1 cellular context compared by ENCODE assay signal in the genomic region with DNA sequence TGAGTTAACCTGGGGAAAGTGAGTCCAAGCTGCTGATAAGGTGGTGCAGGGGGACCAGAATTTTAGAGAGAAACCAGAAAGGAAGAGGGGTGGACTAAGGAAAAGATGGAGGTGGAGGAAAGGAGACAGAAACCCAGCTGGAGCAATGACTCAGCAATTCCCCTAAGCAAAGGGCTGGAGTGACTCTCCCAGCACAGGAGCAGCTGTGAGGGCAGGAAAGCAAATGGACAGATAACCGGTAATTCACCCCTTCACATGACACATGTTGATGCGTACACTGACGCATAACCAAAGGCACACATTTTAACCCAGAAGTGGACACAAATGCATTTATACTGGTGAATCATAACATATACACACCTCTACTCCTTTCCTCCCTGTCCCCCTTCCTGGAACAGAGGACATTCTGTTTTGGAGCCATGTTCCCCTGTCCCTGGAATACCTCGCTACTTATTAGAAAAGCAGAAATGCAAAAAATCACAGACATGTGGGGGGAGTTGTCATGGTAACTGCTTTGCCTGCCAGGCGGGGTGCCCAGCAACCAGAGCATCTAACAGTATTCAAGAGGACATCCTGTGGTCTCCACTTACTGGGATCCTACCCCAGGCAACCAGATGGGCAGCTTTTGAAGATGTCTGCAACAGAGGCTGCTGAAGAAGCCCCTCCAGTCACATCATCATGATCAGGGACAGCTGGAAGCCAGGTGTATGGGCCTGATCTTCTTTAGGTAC.
TF ChIP-seq lines count a peak whose summit lies in the region.

No MANE protein-coding gene starts in this region.

TF ChIP-seq in GM23338, 12 proteins besides CTCF, POLR2A, EP300 and RAD21 (continued from another document):
- TF ChIP-seq, protein P1, sequence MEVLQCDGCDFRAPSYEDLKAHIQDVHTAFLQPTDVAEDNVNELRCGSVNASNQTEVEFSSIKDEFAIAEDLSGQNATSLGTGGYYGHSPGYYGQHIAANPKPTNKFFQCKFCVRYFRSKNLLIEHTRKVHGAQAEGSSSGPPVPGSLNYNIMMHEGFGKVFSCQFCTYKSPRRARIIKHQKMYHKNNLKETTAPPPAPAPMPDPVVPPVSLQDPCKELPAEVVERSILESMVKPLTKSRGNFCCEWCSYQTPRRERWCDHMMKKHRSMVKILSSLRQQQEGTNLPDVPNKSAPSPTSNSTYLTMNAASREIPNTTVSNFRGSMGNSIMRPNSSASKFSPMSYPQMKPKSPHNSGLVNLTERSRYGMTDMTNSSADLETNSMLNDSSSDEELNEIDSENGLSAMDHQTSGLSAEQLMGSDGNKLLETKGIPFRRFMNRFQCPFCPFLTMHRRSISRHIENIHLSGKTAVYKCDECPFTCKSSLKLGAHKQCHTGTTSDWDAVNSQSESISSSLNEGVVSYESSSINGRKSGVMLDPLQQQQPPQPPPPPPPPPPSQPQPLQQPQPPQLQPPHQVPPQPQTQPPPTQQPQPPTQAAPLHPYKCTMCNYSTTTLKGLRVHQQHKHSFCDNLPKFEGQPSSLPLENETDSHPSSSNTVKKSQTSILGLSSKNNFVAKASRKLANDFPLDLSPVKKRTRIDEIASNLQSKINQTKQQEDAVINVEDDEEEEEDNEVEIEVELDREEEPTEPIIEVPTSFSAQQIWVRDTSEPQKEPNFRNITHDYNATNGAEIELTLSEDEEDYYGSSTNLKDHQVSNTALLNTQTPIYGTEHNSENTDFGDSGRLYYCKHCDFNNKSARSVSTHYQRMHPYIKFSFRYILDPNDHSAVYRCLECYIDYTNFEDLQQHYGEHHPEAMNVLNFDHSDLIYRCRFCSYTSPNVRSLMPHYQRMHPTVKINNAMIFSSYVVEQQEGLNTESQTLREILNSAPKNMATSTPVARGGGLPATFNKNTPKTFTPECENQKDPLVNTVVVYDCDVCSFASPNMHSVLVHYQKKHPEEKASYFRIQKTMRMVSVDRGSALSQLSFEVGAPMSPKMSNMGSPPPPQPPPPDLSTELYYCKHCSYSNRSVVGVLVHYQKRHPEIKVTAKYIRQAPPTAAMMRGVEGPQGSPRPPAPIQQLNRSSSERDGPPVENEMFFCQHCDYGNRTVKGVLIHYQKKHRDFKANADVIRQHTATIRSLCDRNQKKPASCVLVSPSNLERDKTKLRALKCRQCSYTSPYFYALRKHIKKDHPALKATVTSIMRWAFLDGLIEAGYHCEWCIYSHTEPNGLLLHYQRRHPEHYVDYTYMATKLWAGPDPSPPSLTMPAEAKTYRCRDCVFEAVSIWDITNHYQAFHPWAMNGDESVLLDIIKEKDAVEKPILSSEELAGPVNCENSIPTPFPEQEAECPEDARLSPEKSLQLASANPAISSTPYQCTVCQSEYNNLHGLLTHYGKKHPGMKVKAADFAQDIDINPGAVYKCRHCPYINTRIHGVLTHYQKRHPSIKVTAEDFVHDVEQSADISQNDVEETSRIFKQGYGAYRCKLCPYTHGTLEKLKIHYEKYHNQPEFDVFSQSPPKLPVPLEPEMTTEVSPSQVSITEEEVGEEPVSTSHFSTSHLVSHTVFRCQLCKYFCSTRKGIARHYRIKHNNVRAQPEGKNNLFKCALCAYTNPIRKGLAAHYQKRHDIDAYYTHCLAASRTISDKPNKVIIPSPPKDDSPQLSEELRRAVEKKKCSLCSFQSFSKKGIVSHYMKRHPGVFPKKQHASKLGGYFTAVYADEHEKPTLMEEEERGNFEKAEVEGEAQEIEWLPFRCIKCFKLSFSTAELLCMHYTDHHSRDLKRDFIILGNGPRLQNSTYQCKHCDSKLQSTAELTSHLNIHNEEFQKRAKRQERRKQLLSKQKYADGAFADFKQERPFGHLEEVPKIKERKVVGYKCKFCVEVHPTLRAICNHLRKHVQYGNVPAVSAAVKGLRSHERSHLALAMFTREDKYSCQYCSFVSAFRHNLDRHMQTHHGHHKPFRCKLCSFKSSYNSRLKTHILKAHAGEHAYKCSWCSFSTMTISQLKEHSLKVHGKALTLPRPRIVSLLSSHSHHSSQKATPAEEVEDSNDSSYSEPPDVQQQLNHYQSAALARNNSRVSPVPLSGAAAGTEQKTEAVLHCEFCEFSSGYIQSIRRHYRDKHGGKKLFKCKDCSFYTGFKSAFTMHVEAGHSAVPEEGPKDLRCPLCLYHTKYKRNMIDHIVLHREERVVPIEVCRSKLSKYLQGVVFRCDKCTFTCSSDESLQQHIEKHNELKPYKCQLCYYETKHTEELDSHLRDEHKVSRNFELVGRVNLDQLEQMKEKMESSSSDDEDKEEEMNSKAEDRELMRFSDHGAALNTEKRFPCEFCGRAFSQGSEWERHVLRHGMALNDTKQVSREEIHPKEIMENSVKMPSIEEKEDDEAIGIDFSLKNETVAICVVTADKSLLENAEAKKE (CRISPR knock-in tag; IDR thresholded peaks at IDR 0.05) = no peak
- TF ChIP-seq NANOG (IDR thresholded peaks at IDR 0.05; ENCODE audit: borderline replicate concordance) = no peak
- no peak for TF ChIP-seq POLR2AphosphoS5 (IDR thresholded peaks at IDR 0.05; ENCODE audit: low read depth)
- no peak for TF ChIP-seq JUNB (IDR thresholded peaks at IDR 0.05; ENCODE audit: unreplicated experiment)
- no peak for TF ChIP-seq STAT1 (IDR thresholded peaks at IDR 0.05; ENCODE audit: unreplicated experiment)
- TF ChIP-seq ZNF114 (CRISPR knock-in tag; IDR thresholded peaks at IDR 0.05) = no peak
- TF ChIP-seq EZH2phosphoT487 (IDR thresholded peaks at IDR 0.05; ENCODE audit: unreplicated experiment) = no peak
- TF ChIP-seq, protein P2, sequence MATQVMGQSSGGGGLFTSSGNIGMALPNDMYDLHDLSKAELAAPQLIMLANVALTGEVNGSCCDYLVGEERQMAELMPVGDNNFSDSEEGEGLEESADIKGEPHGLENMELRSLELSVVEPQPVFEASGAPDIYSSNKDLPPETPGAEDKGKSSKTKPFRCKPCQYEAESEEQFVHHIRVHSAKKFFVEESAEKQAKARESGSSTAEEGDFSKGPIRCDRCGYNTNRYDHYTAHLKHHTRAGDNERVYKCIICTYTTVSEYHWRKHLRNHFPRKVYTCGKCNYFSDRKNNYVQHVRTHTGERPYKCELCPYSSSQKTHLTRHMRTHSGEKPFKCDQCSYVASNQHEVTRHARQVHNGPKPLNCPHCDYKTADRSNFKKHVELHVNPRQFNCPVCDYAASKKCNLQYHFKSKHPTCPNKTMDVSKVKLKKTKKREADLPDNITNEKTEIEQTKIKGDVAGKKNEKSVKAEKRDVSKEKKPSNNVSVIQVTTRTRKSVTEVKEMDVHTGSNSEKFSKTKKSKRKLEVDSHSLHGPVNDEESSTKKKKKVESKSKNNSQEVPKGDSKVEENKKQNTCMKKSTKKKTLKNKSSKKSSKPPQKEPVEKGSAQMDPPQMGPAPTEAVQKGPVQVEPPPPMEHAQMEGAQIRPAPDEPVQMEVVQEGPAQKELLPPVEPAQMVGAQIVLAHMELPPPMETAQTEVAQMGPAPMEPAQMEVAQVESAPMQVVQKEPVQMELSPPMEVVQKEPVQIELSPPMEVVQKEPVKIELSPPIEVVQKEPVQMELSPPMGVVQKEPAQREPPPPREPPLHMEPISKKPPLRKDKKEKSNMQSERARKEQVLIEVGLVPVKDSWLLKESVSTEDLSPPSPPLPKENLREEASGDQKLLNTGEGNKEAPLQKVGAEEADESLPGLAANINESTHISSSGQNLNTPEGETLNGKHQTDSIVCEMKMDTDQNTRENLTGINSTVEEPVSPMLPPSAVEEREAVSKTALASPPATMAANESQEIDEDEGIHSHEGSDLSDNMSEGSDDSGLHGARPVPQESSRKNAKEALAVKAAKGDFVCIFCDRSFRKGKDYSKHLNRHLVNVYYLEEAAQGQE (IDR thresholded peaks at IDR 0.05; ENCODE audit: unreplicated experiment) = no peak
TF ChIP-seq in GM23338: peak in this region for 0.
